8 cellular contexts compared by ENCODE assay signal in genomic region chr18:10482985-10483949, GRCh38. TPM values are rescaled to one million over a fixed set of nuclear protein-coding genes. Genes with fewer than 3 reads are reported as not detected.
DNase-seq lines count a peak whose midpoint lies in the region; ATAC-seq and TF ChIP-seq lines count a peak whose summit lies in the region.

No MANE protein-coding gene starts in this region.

- no peaks in the 10 kb centered on the region for H3K36me3 Mint-ChIP-seq in activated T-helper 17 cell treated with anti-CD3 and anti-CD28 coated beads, Interleukin-2, amount 50 U/mL, for 72 hours (ENCODE audit: low read depth)

- H3K4me3 ChIP-seq in Peyer's patch = no peak overlapping the region
- no peak overlapping the region for H3K4me3 ChIP-seq in vagina

- H3K4me1 ChIP-seq in Peyer's patch (peaks cover 0 to 10% (median 4%) of the 10 kb centered on the region in 4 donors), vagina (peaks cover 25% of the 10 kb centered on the region)

- H3K27me3 ChIP-seq in Peyer's patch = no peaks in the 10 kb centered on the region
- no peaks in the 10 kb centered on the region for H3K27me3 ChIP-seq in vagina

- intact Hi-C loops in vagina (cut with DNase I) = no loop called here

- peak; percentile 44 for TF ChIP-seq POLR2A in GM19099 (IDR thresholded peaks at IDR 0.05; ENCODE audit: extremely low read depth, insufficient read length, low read depth)
- no peak for TF ChIP-seq POLR2A in Peyer's patch (IDR thresholded peaks at IDR 0.05)
- no peak for TF ChIP-seq POLR2A in vagina (IDR thresholded peaks at IDR 0.05)

- no peaks in the 10 kb centered on the region for H3K9me3 ChIP-seq in Peyer's patch
- H3K9me3 ChIP-seq in vagina = no peaks in the 10 kb centered on the region

- no peak overlapping the region for H3K27ac Mint-ChIP-seq in activated T-helper 17 cell treated with anti-CD3 and anti-CD28 coated beads, Interleukin-2, amount 50 U/mL, for 72 hours

- ATAC-seq in HG02943 (IDR thresholded peaks at IDR 0.05; ENCODE audit: low read depth, unreplicated experiment) = peak; percentile 76
- ATAC-seq in stimulated activated naive CD8-positive, alpha-beta T cell treated with anti-CD3 and anti-CD28 coated beads, Interleukin-15, Interleukin-2, amounts not matched to agents 100 U/mL and 50 U/mL, for 24 hours = peak; percentile 21
- no peak for ATAC-seq in activated T-helper 17 cell treated with anti-CD3 and anti-CD28 coated beads, Interleukin-2, amount 50 U/mL, for 72 hours (replicated peaks)

- peak overlapping the region in 2 of 4 donors; percentile 35 to 64 for H3K27ac ChIP-seq in Peyer's patch
- no peak overlapping the region for H3K27ac ChIP-seq in vagina

- H3K9me3 Mint-ChIP-seq in activated T-helper 17 cell treated with anti-CD3 and anti-CD28 coated beads, Interleukin-2, amount 50 U/mL, for 72 hours = no peaks in the 10 kb centered on the region

- H3K4me3 Mint-ChIP-seq in activated T-helper 17 cell treated with anti-CD3 and anti-CD28 coated beads, Interleukin-2, amount 50 U/mL, for 72 hours = no peak overlapping the region

- peak in 2 of 3 donors; percentile 59 to 74 for DNase-seq in Peyer's patch
- no peak for DNase-seq in stimulated activated naive CD8-positive, alpha-beta T cell treated with anti-CD3 and anti-CD28 coated beads, Interleukin-15, Interleukin-2, amounts not matched to agents 100 U/mL and 50 U/mL, for 24 hours
- DNase-seq in COLO668 (lab: John Stamatoyannopoulos, UW; ENCODE audit: unreplicated experiment) = no peak
- no peak for DNase-seq in NCI-H1092 (lab: John Stamatoyannopoulos, UW)
- DNase-seq in vagina (ENCODE audit: extremely low spot score in 2 of 2) = no peak

- peaks cover 8% of the 10 kb centered on the region for H3K27me3 Mint-ChIP-seq in activated T-helper 17 cell treated with anti-CD3 and anti-CD28 coated beads, Interleukin-2, amount 50 U/mL, for 72 hours

- peaks cover 0 to 8% (median 0%) of the 10 kb centered on the region in 3 donors for H3K36me3 ChIP-seq in Peyer's patch
- peaks cover 0 to 17% of the 10 kb centered on the region in 2 donors for H3K36me3 ChIP-seq in vagina

- TF ChIP-seq CTCF in Peyer's patch (IDR thresholded peaks at IDR 0.05) (no peak), vagina (IDR thresholded peaks at IDR 0.05) (no peak)

- no peaks in the 10 kb centered on the region for H3K4me1 Mint-ChIP-seq in activated T-helper 17 cell treated with anti-CD3 and anti-CD28 coated beads, Interleukin-2, amount 50 U/mL, for 72 hours

RNA-seq across cellular contexts. Expression of gene APCDD1, which starts 28.8 kb away (rescaled TPM):
- total RNA-seq in Peyer's patch (10 to 100 TPM in 3 of 4 donors, 1 to 10 TPM in 1; 5.4 to 18.2 (median 17.0) TPM), vagina (110 TPM)
- total RNA-seq in activated T-helper 17 cell treated with anti-CD3 and anti-CD28 coated beads, Interleukin-2, amount 50 U/mL, for 72 hours = not detected

RNA-seq across cellular contexts. Expression of gene NAPG, which starts 42.6 kb away (rescaled TPM):
- 10 to 100 TPM; 22.8 to 43.8 (median 30.4) TPM for total RNA-seq in Peyer's patch
- total RNA-seq in vagina = 26.0 TPM
- total RNA-seq in activated T-helper 17 cell treated with anti-CD3 and anti-CD28 coated beads, Interleukin-2, amount 50 U/mL, for 72 hours = 10 to 100 TPM; 30.9 to 38.0 TPM

Comparison
In these comparisons a context has a peak if more than half of its experiments do, and no peak if none do; other contexts are left out.
1. DNase-seq: peak in Peyer's patch (2 of 3); none in stimulated activated naive CD8-positive, alpha-beta T cell treated with anti-CD3 and anti-CD28 coated beads, Interleukin-15, Interleukin-2, amounts not matched to agents 100 U/mL and 50 U/mL, for 24 hours (single experiment), COLO668 (single experiment), NCI-H1092 (single experiment) and vagina (0 of 2).
2. RNA of gene APCDD1, which starts 28.8 kb away (total RNA-seq): 110 TPM in vagina (single experiment) and 5.4 to 18.2 TPM in Peyer's patch; not detected in activated T-helper 17 cell treated with anti-CD3 and anti-CD28 coated beads, Interleukin-2, amount 50 U/mL, for 72 hours; every median in the first group is over 4 times any median in the second.